28 cellular contexts compared by ENCODE assay signal in the genomic region with DNA sequence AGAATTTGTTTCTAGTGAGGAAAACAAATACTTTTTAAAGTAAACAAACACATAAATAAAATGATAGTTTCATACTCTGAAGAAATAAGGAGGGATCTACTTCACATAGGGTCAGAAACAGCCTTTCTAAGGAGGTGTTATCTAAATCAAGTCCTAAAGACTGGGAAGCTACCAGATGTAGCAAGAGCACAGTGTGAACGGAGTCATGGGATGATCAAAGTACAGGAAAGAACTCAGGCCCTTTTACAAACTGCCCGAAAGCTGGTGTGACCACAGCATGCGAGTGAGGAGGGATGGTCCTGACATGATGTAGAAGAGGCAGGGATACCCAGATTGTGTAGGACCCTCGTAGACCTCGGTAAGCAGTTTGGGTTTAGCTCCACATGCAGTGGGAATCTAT.
"Had no signal": no experiment of that assay in that cellular context is flagged by ENCODE, and none has a peak within 500 bp of the region (broad histone marks: within the 10 kb centered on the region; RNA-seq: fewer than 3 reads in every experiment).

No MANE protein-coding gene starts in this region.

- H3K4me1 ChIP-seq: esophagus squamous epithelium, lower lobe of right lung, neural progenitor cell, parathyroid adenoma, stomach, thyroid gland, vagina had no signal

- H3K36me3 ChIP-seq: lower lobe of right lung, neural progenitor cell, thyroid gland, vagina had no signal

- H3K4me3 Mint-ChIP-seq: effector memory CD8-positive, alpha-beta T cell; memory B cell; mesothelial cell of epicardium; natural killer cell treated with Interleukin-12 subunit alpha and Interleukin-12 subunit beta and Interleukin-15 and Interleukin-18, amount 100 ng/mL, for 72 hours; neural progenitor cell; stimulated activated effector memory CD8-positive, alpha-beta T cell treated with anti-CD3 and anti-CD28 coated beads, Interleukin-12 subunit alpha, Interleukin-12 subunit beta, amount 100 ng/mL, for 72 hours had no signal

- ATAC-seq: effector memory CD8-positive, alpha-beta T cell; left colon; left ventricle myocardium superior; lower lobe of right lung; mucosa of descending colon; sciatic nerve; stimulated activated effector memory CD8-positive, alpha-beta T cell treated with anti-CD3 and anti-CD28 coated beads, Interleukin-12 subunit alpha, Interleukin-12 subunit beta, amount 100 ng/mL, for 72 hours had no signal

- H2AFZ ChIP-seq: neural progenitor cell, parathyroid adenoma had no signal

- H3K27ac ChIP-seq: coronary artery, esophagus squamous epithelium, lower lobe of right lung, neural progenitor cell, parathyroid adenoma, stomach, thyroid gland, vagina had no signal

- DNase-seq: effector memory CD8-positive, alpha-beta T cell; erythroblast; esophagus squamous epithelium; head of caudate nucleus; left colon; left ventricle myocardium superior; lower lobe of right lung; mucosa of descending colon; naive B cell; stimulated activated CD4-positive, alpha-beta T cell treated with anti-CD3 and anti-CD28 coated beads, Interleukin-2, amount 100 ng/mL, for 24 hours; stimulated activated CD4-positive, alpha-beta T cell treated with anti-CD3 and anti-CD28 coated beads, Interleukin-4, amount 100 ng/mL, for 24 hours; stimulated activated naive CD4-positive, alpha-beta T cell treated with Interleukin-2 at 50 U/mL for 16 hours; stomach; trophoblast cell had no signal

- H3K9me3 ChIP-seq: thyroid gland had no signal

- H3K4me3 ChIP-seq: coronary artery, esophagus squamous epithelium, lower lobe of right lung, mucosa of descending colon, neural progenitor cell, stomach, thyroid gland, vagina had no signal

- H3K4me2 ChIP-seq: neural progenitor cell had no signal

- H3K79me2 ChIP-seq: parathyroid adenoma had no signal

- H3K4me1 Mint-ChIP-seq: memory B cell; naive B cell; neural progenitor cell; stimulated activated effector memory CD8-positive, alpha-beta T cell treated with anti-CD3 and anti-CD28 coated beads, Interleukin-12 subunit alpha, Interleukin-12 subunit beta, amount 100 ng/mL, for 72 hours had no signal

- H3K36me3 Mint-ChIP-seq: memory B cell; stimulated activated effector memory CD8-positive, alpha-beta T cell treated with anti-CD3 and anti-CD28 coated beads, Interleukin-12 subunit alpha, Interleukin-12 subunit beta, amount 100 ng/mL, for 72 hours had no signal

- H3K27me3 Mint-ChIP-seq: effector memory CD8-positive, alpha-beta T cell; memory B cell; naive B cell; progenitor cell of endocrine pancreas had no signal

- H3K9ac ChIP-seq: neural progenitor cell, parathyroid adenoma had no signal

- H3K9me3 Mint-ChIP-seq: stimulated activated effector memory CD8-positive, alpha-beta T cell treated with anti-CD3 and anti-CD28 coated beads, Interleukin-12 subunit alpha, Interleukin-12 subunit beta, amount 100 ng/mL, for 72 hours had no signal

- H3K27ac Mint-ChIP-seq: effector memory CD8-positive, alpha-beta T cell; memory B cell; natural killer cell treated with Interleukin-12 subunit alpha and Interleukin-12 subunit beta and Interleukin-15 and Interleukin-18, amount 100 ng/mL, for 72 hours; neural progenitor cell; progenitor cell of endocrine pancreas; stimulated activated effector memory CD8-positive, alpha-beta T cell treated with anti-CD3 and anti-CD28 coated beads, Interleukin-12 subunit alpha, Interleukin-12 subunit beta, amount 100 ng/mL, for 72 hours had no signal

- FAIRE-seq: endometrium, frontal cortex, islet of Langerhans had no signal

- H3K27me3 ChIP-seq: esophagus squamous epithelium, neural progenitor cell, stomach, thyroid gland, vagina had no signal
